In the genomic region with DNA sequence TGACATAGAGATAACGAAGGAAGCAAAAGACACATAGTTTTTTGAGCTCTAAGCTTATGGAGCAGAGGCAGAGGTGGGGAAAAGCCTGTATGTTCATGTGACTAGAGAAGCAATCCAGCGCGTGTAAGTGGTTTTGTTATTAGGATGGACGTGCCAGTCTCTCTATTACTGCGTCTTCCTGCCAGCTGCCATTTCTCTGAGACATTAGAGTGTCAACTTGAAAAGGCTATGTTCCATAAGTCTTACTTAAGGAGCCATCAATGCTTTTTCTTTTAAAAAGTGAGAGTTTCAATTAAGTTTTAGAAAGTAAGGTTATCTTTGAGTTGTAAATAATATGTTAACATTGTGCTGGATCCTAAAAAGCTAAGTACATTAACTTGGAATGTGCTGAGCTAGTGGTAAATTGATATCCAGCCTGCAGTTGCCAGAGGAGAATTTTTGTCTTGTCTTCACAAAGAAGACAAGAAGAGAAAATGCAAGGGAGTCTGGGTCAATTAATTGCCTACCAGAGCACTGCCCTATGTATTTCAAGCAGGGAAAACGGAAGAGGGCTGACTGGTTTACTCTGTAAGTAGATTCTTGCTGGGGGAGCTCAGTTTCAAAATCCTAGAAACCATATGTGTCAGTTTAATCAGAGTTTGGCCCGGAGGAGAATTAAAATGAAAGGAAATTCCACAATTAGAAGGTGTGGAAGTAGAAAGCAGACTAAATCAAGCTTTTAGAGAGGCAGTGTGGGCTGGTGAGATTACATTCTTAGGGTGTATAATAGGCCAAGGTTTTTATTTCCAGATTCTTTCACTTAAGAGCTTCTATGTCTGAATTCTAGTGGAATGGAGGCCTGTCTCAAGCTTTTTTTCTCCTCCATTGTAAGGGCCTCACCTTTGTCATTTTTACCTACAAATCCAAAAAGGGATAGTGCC, we compare ENCODE assay signal across 1 cellular context.
TF ChIP-seq lines count a peak whose summit lies in the region.

No MANE protein-coding gene starts in this region.

TF ChIP-seq in IMR-90, 13 proteins besides CTCF, POLR2A, EP300 and RAD21:
- TF ChIP-seq CEBPB (IDR thresholded peaks at IDR 0.05; ENCODE audit: low read depth, low read length) (no peak), MAFK (IDR thresholded peaks at IDR 0.05; ENCODE audit: low read depth, low read length) (peak; percentile 75)
